Comparison of ENCODE assay signal across 21 cellular contexts in the genomic region with DNA sequence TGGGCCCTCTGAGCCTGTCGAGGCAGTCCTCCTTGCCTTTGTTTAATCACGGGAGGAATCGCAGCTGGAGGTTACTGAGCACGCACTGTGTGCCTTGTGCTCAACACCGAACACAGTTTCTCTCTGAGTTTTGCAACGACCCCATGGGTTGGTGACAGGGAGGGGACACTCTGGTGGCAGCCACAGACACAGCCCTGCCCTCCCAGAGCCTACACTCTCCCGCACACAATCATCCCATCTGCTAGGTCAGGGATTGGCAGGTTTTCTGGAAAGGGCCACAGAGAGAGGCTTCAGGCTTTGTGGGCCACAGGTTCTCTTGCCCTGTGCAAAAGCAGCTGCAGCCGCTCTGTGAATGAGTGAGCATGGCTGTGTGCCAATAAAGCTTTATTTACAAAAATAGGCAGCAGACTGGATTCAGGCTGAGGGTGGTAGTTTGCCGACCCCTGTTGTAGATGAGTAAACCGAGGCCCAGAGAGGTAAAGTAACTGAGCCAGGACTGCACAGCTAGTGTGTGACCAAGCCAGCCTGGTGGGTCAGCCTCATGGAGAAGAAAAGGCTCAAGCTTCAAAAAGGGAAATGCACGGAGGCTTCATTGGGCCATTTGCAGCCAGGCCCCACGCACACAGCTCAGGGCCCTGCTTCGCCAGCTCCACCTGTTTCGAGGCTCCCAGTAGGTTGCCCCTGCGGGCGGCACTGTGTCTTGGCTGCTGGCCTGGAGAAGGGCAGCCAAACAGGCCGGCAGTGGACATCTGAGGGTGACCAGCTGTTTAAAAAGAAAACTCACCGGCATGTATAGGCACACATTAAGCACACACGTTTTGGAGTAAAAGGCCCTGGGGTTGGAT. TPM values are rescaled to one million over a fixed set of nuclear protein-coding genes. Genes with fewer than 3 reads are reported as not detected.
DNase-seq lines count a peak whose midpoint lies in the region; ATAC-seq and TF ChIP-seq lines count a peak whose summit lies in the region.
"Had no signal": no experiment of that assay in that cellular context is flagged by ENCODE, and none has a peak within 500 bp of the region (broad histone marks: within the 10 kb centered on the region; RNA-seq: fewer than 3 reads in every experiment).

No MANE protein-coding gene starts in this region.

- no peak overlapping the region for H2BK20ac ChIP-seq in H9 (ENCODE audit: low read depth, low read length, poor library complexity, severe bottlenecking)

- no peak overlapping the region for H3K27ac ChIP-seq in H9 (ENCODE audit: insufficient read length, low read depth, low read length)
- H3K27ac ChIP-seq in RWPE2 (ENCODE audit: poor library complexity, severe bottlenecking): no peak overlapping the region
- H3K27ac ChIP-seq: BLaER1, HL-60, neutrophil, testis had no signal

- no peak overlapping the region for H2BK15ac ChIP-seq in H9 (ENCODE audit: low read depth, low read length)

- H3T11ph ChIP-seq in H9 (ENCODE audit: low read length): no peak overlapping the region

- no peak overlapping the region for H3K9ac ChIP-seq in H9 (ENCODE audit: extremely low read depth, insufficient read length, low read length)
- H3K9ac ChIP-seq: BLaER1 had no signal

- peak overlapping the region in 2 of 3 experiments; percentile 70 to 81; a peak in 4 of 7 replicates for H3K27ac Mint-ChIP-seq in H9
- peak overlapping the region; percentile 36 for H3K27ac Mint-ChIP-seq in endothelial cell (ENCODE audit: unreplicated experiment)
- H3K27ac Mint-ChIP-seq: activated naive CD4-positive, alpha-beta T cell treated with anti-CD3 and anti-CD28 coated beads, Interleukin-2, amount 50 U/mL, for 72 hours had no signal

- H3K4me3 Mint-ChIP-seq in H9: no peak overlapping the region
- no peak overlapping the region for H3K4me3 Mint-ChIP-seq in endothelial cell (ENCODE audit: unreplicated experiment)

- H2AFZ ChIP-seq in H9 (ENCODE audit: low read length): no peak overlapping the region
- peak overlapping the region; percentile 11 for H2AFZ ChIP-seq in neuron (ENCODE audit: low read depth, low read length)

- ATAC-seq in RWPE2 (ENCODE audit: low read depth): no peak
- no peak for ATAC-seq in HG03280 (IDR thresholded peaks at IDR 0.05; ENCODE audit: unreplicated experiment)
- ATAC-seq: activated naive CD4-positive, alpha-beta T cell treated with anti-CD3 and anti-CD28 coated beads, Interleukin-2, amount 50 U/mL, for 72 hours had no signal

- DNase-seq in H9 (peak; percentile 29), RWPE2 (ENCODE audit: low spot score) (peak; percentile 36), endothelial cell (ENCODE audit: low spot score) (no peak), cerebellar cortex (ENCODE audit: low spot score) (no peak)
- no peak for DNase-seq in activated naive CD4-positive, alpha-beta T cell treated with anti-CD3 and anti-CD28 coated beads, Interleukin-2, amount 50 U/mL, for 16 hours
- no peak for DNase-seq in activated T-cell treated with anti-CD3 and anti-CD28 coated beads, Interleukin-2, amount 50 U/mL, for 1 hour
- DNase-seq: activated CD4-positive, alpha-beta T cell treated with anti-CD3 and anti-CD28 coated beads for 48 hours; effector memory CD4-positive, alpha-beta T cell; NCI-H1694 treated with DMSO at 0.1 percent for 48 hours; NCI-H774; stimulated activated CD4-positive, alpha-beta T cell treated with anti-CD3 and anti-CD28 coated beads, Interleukin-4, amount 100 ng/mL, for 1 hour; stimulated activated CD8-positive, alpha-beta memory T cell treated with anti-CD3 and anti-CD28 coated beads, Interleukin-4, amount 100 ng/mL, for 48 hours; testis had no signal

- H4K20me1 ChIP-seq in H9 (ENCODE audit: control insufficient read depth, insufficient read depth, insufficient read length): no peaks in the 10 kb centered on the region

- no peak overlapping the region for H3K23ac ChIP-seq in H9 (ENCODE audit: insufficient read length, low read depth, low read length)

- H3K4ac ChIP-seq in H9 (ENCODE audit: low read depth, low read length): no peak overlapping the region

- H3K36me3 ChIP-seq in RWPE2 (ENCODE audit: low read depth) (peaks cover 4% of the 10 kb centered on the region), neuron (ENCODE audit: insufficient read depth, low read length) (peaks cover 3% of the 10 kb centered on the region)

- TF ChIP-seq CTCF in H9 (conservative IDR thresholded peaks at IDR 0.05): no peak
- TF ChIP-seq CTCF in RWPE2 (IDR thresholded peaks at IDR 0.05; ENCODE audit: poor library complexity, severe bottlenecking): no peak
- no peak for TF ChIP-seq CTCF in endothelial cell (IDR thresholded peaks at IDR 0.05; ENCODE audit: unreplicated experiment)

- peaks cover 40 to 49% of the 10 kb centered on the region in 2 experiments for H3K4me1 Mint-ChIP-seq in H9
- peaks cover 16% of the 10 kb centered on the region for H3K4me1 Mint-ChIP-seq in endothelial cell (ENCODE audit: unreplicated experiment)

- H3K18ac ChIP-seq in H9 (ENCODE audit: insufficient read length, low read depth, low read length): peak overlapping the region; percentile 12

- no peaks in the 10 kb centered on the region for H3K9me3 ChIP-seq in H9 (ENCODE audit: control insufficient read depth, low read depth, low read length)
- no peaks in the 10 kb centered on the region for H3K9me3 ChIP-seq in RWPE2 (ENCODE audit: severe bottlenecking)
- no peaks in the 10 kb centered on the region for H3K9me3 ChIP-seq in neuron (ENCODE audit: low read length)
- H3K9me3 ChIP-seq: BLaER1, neutrophil, testis had no signal

- no peak overlapping the region for H2BK5ac ChIP-seq in H9 (ENCODE audit: insufficient read length, low read length)

- H3K4me3 ChIP-seq in RWPE2 (ENCODE audit: severe bottlenecking) (no peak overlapping the region), neuron (ENCODE audit: low read length) (peak overlapping the region; percentile 9)
- H3K4me3 ChIP-seq: BLaER1, testis had no signal

- no peak overlapping the region for H3K4me2 ChIP-seq in H9 (ENCODE audit: insufficient read depth, insufficient read length, low read length)
- H3K4me2 ChIP-seq: BLaER1 had no signal

- no peak overlapping the region for H4K5ac ChIP-seq in H9 (ENCODE audit: insufficient read length, low read depth, low read length)

- H3K23me2 ChIP-seq in H9 (ENCODE audit: insufficient read length, low read depth, low read length, poor library complexity, severe bottlenecking): no peaks in the 10 kb centered on the region

- H3K4me1 ChIP-seq in H9 (ENCODE audit: insufficient read depth, low read length): no peaks in the 10 kb centered on the region
- H3K4me1 ChIP-seq in RWPE2 (ENCODE audit: insufficient read depth, poor library complexity, severe bottlenecking): peaks cover 4% of the 10 kb centered on the region
- peaks cover 28% of the 10 kb centered on the region for H3K4me1 ChIP-seq in neuron (ENCODE audit: insufficient read depth, low read length)
- H3K4me1 ChIP-seq: testis had no signal

- H2BK120ac ChIP-seq in H9 (ENCODE audit: low read depth, low read length, poor library complexity, severe bottlenecking): no peak overlapping the region

- no peaks in the 10 kb centered on the region for H3K79me2 ChIP-seq in H9 (ENCODE audit: insufficient read depth, low read length)

- H3K27me3 Mint-ChIP-seq in H9 (ENCODE audit: low read depth) (no peaks in the 10 kb centered on the region), endothelial cell (ENCODE audit: unreplicated experiment) (peaks cover 6% of the 10 kb centered on the region)

- no peaks in the 10 kb centered on the region for H3K79me1 ChIP-seq in H9 (ENCODE audit: insufficient read depth, low read depth, low read length, poor library complexity, severe bottlenecking)

- WGBS in H9 (ENCODE audit: extremely low coverage, insufficient read length, low lambda C conversion rate): no CpG with 5 or more reads among the region's 19 CpGs

- H3K36me3 Mint-ChIP-seq in H9 (ENCODE audit: insufficient read depth in 1 of 3, low read depth in 3 of 3): peaks cover 6 to 14% (median 14%) of the 10 kb centered on the region in 3 experiments; a peak in 6 of 7 replicates
- H3K36me3 Mint-ChIP-seq in endothelial cell (ENCODE audit: low read depth, unreplicated experiment): peaks cover 4% of the 10 kb centered on the region
- H3K36me3 Mint-ChIP-seq: activated naive CD4-positive, alpha-beta T cell treated with anti-CD3 and anti-CD28 coated beads, Interleukin-2, amount 50 U/mL, for 72 hours had no signal

- H3K9me3 Mint-ChIP-seq in H9 (no peaks in the 10 kb centered on the region), endothelial cell (ENCODE audit: unreplicated experiment) (no peaks in the 10 kb centered on the region)
- H3K9me3 Mint-ChIP-seq: activated naive CD4-positive, alpha-beta T cell treated with anti-CD3 and anti-CD28 coated beads, Interleukin-2, amount 50 U/mL, for 72 hours had no signal

- H4K91ac ChIP-seq in H9 (ENCODE audit: insufficient read length, low read depth, low read length): no peak overlapping the region

- H3K27me3 ChIP-seq in H9 (ENCODE audit: insufficient read depth, low read length) (no peaks in the 10 kb centered on the region), RWPE2 (ENCODE audit: insufficient read depth, poor library complexity, severe bottlenecking) (no peaks in the 10 kb centered on the region), neuron (ENCODE audit: insufficient read depth, low read length) (no peaks in the 10 kb centered on the region)
- H3K27me3 ChIP-seq: BLaER1, neutrophil, testis had no signal

- H3K56ac ChIP-seq in H9 (ENCODE audit: insufficient read length, low read depth, low read length): no peak overlapping the region

- H2BK12ac ChIP-seq in H9 (ENCODE audit: insufficient read length, low read depth, low read length): no peak overlapping the region

- peak overlapping the region; percentile 37; the same call in 1 of the 2 replicates for H3K14ac ChIP-seq in H9 (ENCODE audit: insufficient read depth, low read length)

- H2AK5ac ChIP-seq in H9 (ENCODE audit: insufficient read length, low read length): no peak overlapping the region

- H4K8ac ChIP-seq in H9 (replicated peaks; ENCODE audit: insufficient read length, low read depth, low read length): no peak overlapping the region

RNA-seq across cellular contexts. Expression of gene LTO1, which starts 16.3 kb away (rescaled TPM):
- total RNA-seq in H9 (2021): 25.3 and 26.2 TPM in 2 replicates
- total RNA-seq in endothelial cell (ENCODE audit: unreplicated experiment): 23.3 TPM

RNA-seq across cellular contexts. Expression of gene CCND1, which starts 17.9 kb away (rescaled TPM):
- 372 and 399 TPM in 2 replicates for total RNA-seq in H9 (2021)
- 55.6 TPM for total RNA-seq in endothelial cell (ENCODE audit: unreplicated experiment)

RNA-seq across cellular contexts. Expression of gene FGF19, which starts 45.0 kb away (rescaled TPM):
- total RNA-seq in H9 (2021) (7.4 and 7.7 TPM in 2 replicates), endothelial cell (ENCODE audit: unreplicated experiment) (not detected)
- total RNA-seq: lower leg skin, RPMI7951 had no signal

Comparison
In these comparisons a context has a peak if more than half of its experiments do, and no peak if none do; other contexts are left out.
1. DNase-seq: peak in H9 (single experiment) and RWPE2 (single experiment); none in endothelial cell (single experiment), activated naive CD4-positive, alpha-beta T cell treated with anti-CD3 and anti-CD28 coated beads, Interleukin-2, amount 50 U/mL, for 16 hours (single experiment), cerebellar cortex (single experiment) and activated T-cell treated with anti-CD3 and anti-CD28 coated beads, Interleukin-2, amount 50 U/mL, for 1 hour (single experiment).